Comparison of ENCODE assay signal across 24 cellular contexts in genomic region chr6:150308812-150309475, GRCh38. TPM values are rescaled to one million over a fixed set of nuclear protein-coding genes. Genes with fewer than 3 reads are reported as not detected.
DNase-seq lines count a peak whose midpoint lies in the region; ATAC-seq, FAIRE-seq and TF ChIP-seq lines count a peak whose summit lies in the region.
"Had no signal": no experiment of that assay in that cellular context is flagged by ENCODE, and none has a peak within 500 bp of the region (broad histone marks: within the 10 kb centered on the region; RNA-seq: fewer than 3 reads in every experiment).

No MANE protein-coding gene starts in this region.

- 21% methylated on average over 7 of the region's 7 CpGs for WGBS in HepG2 (ENCODE audit: low lambda C conversion rate)
- 41% methylated on average over 7 of the region's 7 CpGs for WGBS in right lobe of liver (ENCODE audit: insufficient coverage, low coverage, low lambda C conversion rate, missing lambda C conversion rate)
- 68 to 78% methylated on average over 5 to 7 of the region's 7 CpGs for WGBS in transverse colon (ENCODE audit: low coverage in 1 of 2), 2 donors

- H3K36me3 ChIP-seq in HepG2 (replicated peaks in 1 of 2; ENCODE audit: control insufficient read depth in 1 of 2, insufficient read depth in 2 of 2, low read length in 2 of 2) (no peaks in the 10 kb centered on the region), right lobe of liver (no peaks in the 10 kb centered on the region), transverse colon (no peaks in the 10 kb centered on the region)
- H3K36me3 ChIP-seq: BE2C; BLaER1 treated with 17β-estradiol and CSF1 and Interleukin-3, amounts not matched to agents 10 nM and 100 nM; HAP-1 had no signal

- H3K9ac ChIP-seq in HepG2 (ENCODE audit: insufficient read depth, low read depth, low read length) = no peak overlapping the region
- H3K9ac ChIP-seq: BLaER1 treated with 17β-estradiol and CSF1 and Interleukin-3, amounts not matched to agents 10 nM and 100 nM had no signal

- H3K9me3 Mint-ChIP-seq in effector memory CD8-positive, alpha-beta T cell = no peaks in the 10 kb centered on the region
- no peaks in the 10 kb centered on the region for H3K9me3 Mint-ChIP-seq in stimulated activated effector memory CD8-positive, alpha-beta T cell treated with anti-CD3 and anti-CD28 coated beads, Interleukin-12 subunit alpha, Interleukin-12 subunit beta, amount 100 ng/mL, for 72 hours
- peaks cover 0 to 13% (median 6%) of the 10 kb centered on the region in 7 donors for H3K9me3 Mint-ChIP-seq in CD14-positive monocyte
- H3K9me3 Mint-ChIP-seq: GM23338 had no signal

- TF ChIP-seq CTCF in HepG2 (CRISPR knock-in tag; IDR thresholded peaks at IDR 0.05) = no peak
- no peak for TF ChIP-seq CTCF in right lobe of liver (IDR thresholded peaks at IDR 0.05)
- no peak for TF ChIP-seq CTCF in transverse colon (IDR thresholded peaks at IDR 0.05)
- TF ChIP-seq CTCF in CD14-positive monocyte (IDR thresholded peaks at IDR 0.05) = no peak

- H3K27ac Mint-ChIP-seq in T-helper 17 cell (peak overlapping the region; percentile 39), CD14-positive monocyte (peak overlapping the region in 1 of 7 donors; percentile 44)
- H3K27ac Mint-ChIP-seq in effector memory CD8-positive, alpha-beta T cell = peak overlapping the region; percentile 91 to 94
- peak overlapping the region; percentile 52 for H3K27ac Mint-ChIP-seq in stimulated activated effector memory CD8-positive, alpha-beta T cell treated with anti-CD3 and anti-CD28 coated beads, Interleukin-12 subunit alpha, Interleukin-12 subunit beta, amount 100 ng/mL, for 72 hours
- H3K27ac Mint-ChIP-seq: GM23338 had no signal

- H3K4me1 Mint-ChIP-seq in T-helper 17 cell (peaks cover 7% of the 10 kb centered on the region), CD14-positive monocyte (no peaks in the 10 kb centered on the region)
- H3K4me1 Mint-ChIP-seq in effector memory CD8-positive, alpha-beta T cell (ENCODE audit: low read depth in 2 of 2) = peaks cover 44 to 47% of the 10 kb centered on the region in 2 donors
- H3K4me1 Mint-ChIP-seq in stimulated activated effector memory CD8-positive, alpha-beta T cell treated with anti-CD3 and anti-CD28 coated beads, Interleukin-12 subunit alpha, Interleukin-12 subunit beta, amount 100 ng/mL, for 72 hours = peaks cover 53% of the 10 kb centered on the region
- H3K4me1 Mint-ChIP-seq: GM23338 had no signal

- no peak overlapping the region for H2AFZ ChIP-seq in HepG2 (ENCODE audit: low read length)
- H2AFZ ChIP-seq: GM23338 had no signal

- FAIRE-seq in HepG2 (lab: Jason Lieb, UNC) = no peak
- FAIRE-seq: A549, G401.6, GM12892, GM19239, H54 had no signal

- POLR2A ChIA-PET in HepG2 (lab: Yijun Ruan, JAX) = interaction anchor here (0.7 kb wide), 1 partner anchor 44 kb away, joined by 3 read pairs; no protein-coding TSS in a partner anchor

- TF ChIP-seq EP300 in HepG2 (IDR thresholded peaks at IDR 0.05; ENCODE audit: low read depth in 2 of 2, low read length in 2 of 2) = no peak
- no peak for TF ChIP-seq EP300 in HepG2 (CRISPR knock-in tag; IDR thresholded peaks at IDR 0.05; ENCODE audit: borderline replicate concordance)
- TF ChIP-seq EP300 in transverse colon (IDR thresholded peaks at IDR 0.05; ENCODE audit: low read depth) = no peak

- H3K36me3 Mint-ChIP-seq in T-helper 17 cell (ENCODE audit: low read depth) = no peaks in the 10 kb centered on the region
- peaks cover 15% of the 10 kb centered on the region for H3K36me3 Mint-ChIP-seq in effector memory CD8-positive, alpha-beta T cell (ENCODE audit: insufficient read depth)
- no peaks in the 10 kb centered on the region for H3K36me3 Mint-ChIP-seq in stimulated activated effector memory CD8-positive, alpha-beta T cell treated with anti-CD3 and anti-CD28 coated beads, Interleukin-12 subunit alpha, Interleukin-12 subunit beta, amount 100 ng/mL, for 72 hours
- no peaks in the 10 kb centered on the region for H3K36me3 Mint-ChIP-seq in CD14-positive monocyte
- H3K36me3 Mint-ChIP-seq: CD4-positive, alpha-beta memory T cell had no signal

- in situ Hi-C loops in HepG2 (cut with HindIII; ENCODE audit: extremely low pct_ligation_motif_present, low pct_unique_long_range_greater_than_20kb) (no loop called here), transverse colon (cut with MboI; ENCODE audit: low pct_ligation_motif_present in 1 of 4, low pct_unique_long_range_greater_than_20kb in 1 of 4, low sequenced_read_pairs in 3 of 4) (no loop called here)

- TF ChIP-seq RAD21 in HepG2 (CRISPR knock-in tag; IDR thresholded peaks at IDR 0.05) = no peak

- H3K27me3 Mint-ChIP-seq in T-helper 17 cell (peaks cover 48% of the 10 kb centered on the region), CD14-positive monocyte (ENCODE audit: low read depth in 3 of 3) (peaks cover 9 to 15% (median 11%) of the 10 kb centered on the region in 3 donors)
- H3K27me3 Mint-ChIP-seq in effector memory CD8-positive, alpha-beta T cell = no peaks in the 10 kb centered on the region

- peaks cover 0 to under 1% of the 10 kb centered on the region in 2 experiments; a peak in 2 of 5 replicates for H3K27me3 ChIP-seq in HepG2 (ENCODE audit: control insufficient read depth in 1 of 2, insufficient read depth in 2 of 2, low read length in 2 of 2)
- no peaks in the 10 kb centered on the region for H3K27me3 ChIP-seq in right lobe of liver
- H3K27me3 ChIP-seq in transverse colon = no peaks in the 10 kb centered on the region
- H3K27me3 ChIP-seq: BE2C; BLaER1 treated with 17β-estradiol and CSF1 and Interleukin-3, amounts not matched to agents 10 nM and 100 nM had no signal

- CTCF ChIA-PET in HepG2 (lab: Yijun Ruan, JAX; ENCODE audit: low intra/inter-chr PET ratio, low total read pairs) = no interaction called here

- no peak for ATAC-seq in HepG2
- ATAC-seq in right lobe of liver = no peak
- ATAC-seq in T-helper 17 cell = no peak
- ATAC-seq in effector memory CD8-positive, alpha-beta T cell (replicated peaks) = no peak
- no peak for ATAC-seq in stimulated activated effector memory CD8-positive, alpha-beta T cell treated with anti-CD3 and anti-CD28 coated beads, Interleukin-12 subunit alpha, Interleukin-12 subunit beta, amount 100 ng/mL, for 72 hours
- no peak for ATAC-seq in GM19397 (IDR thresholded peaks at IDR 0.05; ENCODE audit: unreplicated experiment)
- ATAC-seq: A549, GM23338 had no signal

- H3K27ac ChIP-seq in HepG2 (ENCODE audit: extremely low read length, insufficient read depth, low read length) = no peak overlapping the region
- H3K27ac ChIP-seq in right lobe of liver = no peak overlapping the region
- H3K27ac ChIP-seq in transverse colon = no peak overlapping the region
- H3K27ac ChIP-seq: A549; BLaER1 treated with 17β-estradiol and CSF1 and Interleukin-3, amounts not matched to agents 10 nM and 100 nM had no signal

- BruUV-seq in HepG2 (replicated peaks; lab: Mats Ljungman, UMichigan) = no TSS peak

- TF ChIP-seq POLR2A in HepG2 (IDR thresholded peaks at IDR 0.05; ENCODE audit: insufficient read depth in 1 of 2, low read depth in 2 of 2, low read length in 2 of 2) = no peak
- TF ChIP-seq POLR2A in right lobe of liver (IDR thresholded peaks at IDR 0.05) = no peak
- TF ChIP-seq POLR2A in transverse colon (IDR thresholded peaks at IDR 0.05) = no peak

- H3K79me2 ChIP-seq in HepG2 (ENCODE audit: insufficient read depth, low read length) = no peaks in the 10 kb centered on the region

- DNase-seq in HepG2 (ENCODE audit: low spot score) (no peak), right lobe of liver (no peak), T-helper 17 cell (no peak), transverse colon (no peak), CD14-positive monocyte (ENCODE audit: low spot score) (no peak)
- no peak for DNase-seq in effector memory CD8-positive, alpha-beta T cell
- no peak for DNase-seq in stimulated activated effector memory CD8-positive, alpha-beta T cell treated with anti-CD3 and anti-CD28 coated beads, Interleukin-12 subunit alpha, Interleukin-12 subunit beta, amount 100 ng/mL, for 72 hours (ENCODE audit: low spot score in 2 of 2)
- DNase-seq: 8988T; ACHN; AML-193; BE2C; Caco-2; CD4-positive, alpha-beta memory T cell; DMS153; DND-41 had no signal

- intact Hi-C loops in HepG2 (cut with micrococcal nuclease; ENCODE audit: unreplicated experiment) (no loop called here), right lobe of liver (cut with DNase I) (no loop called here), transverse colon (cut with DNase I; ENCODE audit: low total_unique reads) (no loop called here), CD14-positive monocyte (cut with micrococcal nuclease) (no loop called here)

- H3K4me3 Mint-ChIP-seq in T-helper 17 cell (no peak overlapping the region), CD14-positive monocyte (no peak overlapping the region)
- peak overlapping the region; percentile 57 to 68 for H3K4me3 Mint-ChIP-seq in effector memory CD8-positive, alpha-beta T cell
- no peak overlapping the region for H3K4me3 Mint-ChIP-seq in stimulated activated effector memory CD8-positive, alpha-beta T cell treated with anti-CD3 and anti-CD28 coated beads, Interleukin-12 subunit alpha, Interleukin-12 subunit beta, amount 100 ng/mL, for 72 hours
- H3K4me3 Mint-ChIP-seq: GM23338 had no signal

- H4K20me1 ChIP-seq in HepG2 (ENCODE audit: insufficient read depth, low read length) = no peaks in the 10 kb centered on the region
- H4K20me1 ChIP-seq: BLaER1 treated with 17β-estradiol and CSF1 and Interleukin-3, amounts not matched to agents 10 nM and 100 nM had no signal

- no peaks in the 10 kb centered on the region for H3K9me3 ChIP-seq in HepG2 (ENCODE audit: low read length)
- H3K9me3 ChIP-seq in right lobe of liver = no peaks in the 10 kb centered on the region
- no peaks in the 10 kb centered on the region for H3K9me3 ChIP-seq in T-helper 17 cell (ENCODE audit: control insufficient read depth, low read length, poor library complexity, severe bottlenecking)
- H3K9me3 ChIP-seq in transverse colon = no peaks in the 10 kb centered on the region
- H3K9me3 ChIP-seq: A549, BE2C, Caco-2, HAP-1 had no signal

- no peak overlapping the region for H3K4me3 ChIP-seq in HepG2 (replicated peaks in 1 of 3; ENCODE audit: insufficient read depth in 1 of 3, low read depth in 2 of 3, low read length in 3 of 3)
- H3K4me3 ChIP-seq in right lobe of liver = no peak overlapping the region
- no peak overlapping the region for H3K4me3 ChIP-seq in transverse colon
- H3K4me3 ChIP-seq: A549; BLaER1 treated with 17β-estradiol and CSF1 and Interleukin-3, amounts not matched to agents 10 nM and 100 nM; GM23338; HAP-1 had no signal

- no peaks in the 10 kb centered on the region for H3K4me1 ChIP-seq in HepG2 (ENCODE audit: insufficient read depth, low read length)
- H3K4me1 ChIP-seq in right lobe of liver = no peaks in the 10 kb centered on the region
- H3K4me1 ChIP-seq in transverse colon = no peaks in the 10 kb centered on the region
- H3K4me1 ChIP-seq: A549, BE2C, Caco-2, HAP-1 had no signal

- no peak overlapping the region for H3K4me2 ChIP-seq in HepG2 (ENCODE audit: low read depth, low read length)
- H3K4me2 ChIP-seq: A549; BLaER1 treated with 17β-estradiol and CSF1 and Interleukin-3, amounts not matched to agents 10 nM and 100 nM; GM23338 had no signal

RNA-seq across cellular contexts. Expression of gene IYD, which starts 59.9 kb away (rescaled TPM):
- total RNA-seq in HepG2 (2016; rRNA removed; fragmentation: Illumina TruSeq; extraction: Trizol) = 0.46 and 0.52 TPM in 2 replicates
- 0.09 TPM in 1 of 2 replicates, not detected in the other for total RNA-seq in HepG2 (2016; cell fraction: cytosol; rRNA removed; fragmentation: Illumina TruSeq; extraction: Trizol; ENCODE audit: low read depth)
- total RNA-seq in HepG2 (2016; cell fraction: insoluble cytoplasmic fraction; rRNA removed; fragmentation: Illumina TruSeq; extraction: Trizol) = 0.17 and 0.31 TPM in 2 replicates
- total RNA-seq in HepG2 (2016; cell fraction: membrane; rRNA removed; fragmentation: Illumina TruSeq; extraction: Trizol) = 0.03 TPM in 1 of 2 replicates, not detected in the other
- total RNA-seq in HepG2 (2016; cell fraction: nucleus; rRNA removed; fragmentation: Illumina TruSeq; extraction: Trizol) = 0.03 and 0.66 TPM in 2 replicates
- polyA plus RNA-seq in HepG2 (2011; rRNA removed) = 0.01 TPM in 2 replicates
- polyA plus RNA-seq in HepG2 (2011; cell fraction: cytosol; rRNA removed) = 0.01 TPM in 2 replicates
- polyA plus RNA-seq in HepG2 (2011; cell fraction: nucleus; rRNA removed) = 0.03 TPM in 1 of 2 replicates, not detected in the other
- polyA plus RNA-seq in HepG2 (2012) = 0.04 and 0.21 TPM in 2 replicates
- 0.08 TPM in 1 of 2 replicates, not detected in the other for polyA plus RNA-seq in HepG2 (2016; cell fraction: cytosol; fragmentation: Illumina TruSeq; extraction: Trizol; ENCODE audit: low read depth)
- 0.11 and 0.13 TPM in 2 replicates for polyA plus RNA-seq in HepG2 (2016; cell fraction: insoluble cytoplasmic fraction; fragmentation: Illumina TruSeq; extraction: Trizol; ENCODE audit: low read depth)
- not detected in 2 replicates for polyA plus RNA-seq in HepG2 (2016; cell fraction: membrane; fragmentation: Illumina TruSeq; extraction: Trizol; ENCODE audit: low read depth)
- 0.15 and 0.94 TPM in 2 replicates for polyA plus RNA-seq in HepG2 (2016; cell fraction: nucleus; fragmentation: Illumina TruSeq; extraction: Trizol; ENCODE audit: insufficient read depth, low read depth)
- polyA minus RNA-seq in HepG2 (2011; rRNA and poly(A)+ RNA removed; ENCODE audit: low replicate concordance) = not detected in 2 replicates
- polyA minus RNA-seq in HepG2 (2011; cell fraction: cytosol; rRNA and poly(A)+ RNA removed) = not detected in 2 replicates
- polyA minus RNA-seq in HepG2 (2011; cell fraction: nucleus; rRNA and poly(A)+ RNA removed) = not detected in 2 replicates
- 10 to 100 TPM in 5 of 6 experiments, 1 to 10 TPM in 1; 5.8 to 21.6 (median 16.1) TPM for total RNA-seq in right lobe of liver
- not detected for total RNA-seq in T-helper 17 cell
- total RNA-seq in transverse colon = 10 to 100 TPM in 2 of 4 donors, 1 to 10 TPM in 2; 8.4 to 16.7 (median 12.3) TPM
- not detected for polyA plus RNA-seq in CD14-positive monocyte
- total RNA-seq: CD4-positive, alpha-beta memory T cell; GM23338 had no signal
- polyA plus RNA-seq: CD4-positive, alpha-beta memory T cell; GM23338 had no signal

Comparison
In these comparisons a context has a peak if more than half of its experiments do, and no peak if none do; other contexts are left out.
1. H3K4me3 Mint-ChIP-seq: peak in effector memory CD8-positive, alpha-beta T cell (2 of 2); none in T-helper 17 cell (single experiment), stimulated activated effector memory CD8-positive, alpha-beta T cell treated with anti-CD3 and anti-CD28 coated beads, Interleukin-12 subunit alpha, Interleukin-12 subunit beta, amount 100 ng/mL, for 72 hours (single experiment) and CD14-positive monocyte (0 of 2).